Comparison of ENCODE assay signal across 12 cellular contexts in the genomic region with DNA sequence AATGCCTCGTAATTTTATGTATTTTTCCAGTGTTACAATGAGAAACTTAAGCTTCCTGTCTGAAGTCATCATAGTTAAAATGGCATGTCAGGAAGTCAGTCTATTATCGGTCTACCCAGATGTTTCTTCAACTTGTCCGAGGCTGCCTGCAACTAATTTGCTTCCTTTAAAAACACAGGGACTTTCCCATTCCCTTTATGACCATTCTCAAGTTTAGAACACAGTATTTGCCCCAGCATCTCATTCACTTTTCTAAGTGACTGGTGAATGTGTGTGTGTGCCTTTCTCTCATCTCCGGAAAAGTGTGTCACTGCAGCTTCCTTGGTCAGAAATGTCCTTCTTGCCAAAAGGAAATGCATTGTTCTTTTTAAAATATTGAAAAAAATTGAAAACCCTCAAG.
DNase-seq lines count a peak whose midpoint lies in the region; ATAC-seq and TF ChIP-seq lines count a peak whose summit lies in the region.
"Had no signal": no experiment of that assay in that cellular context is flagged by ENCODE, and none has a peak within 500 bp of the region (broad histone marks: within the 10 kb centered on the region; RNA-seq: fewer than 3 reads in every experiment).

No MANE protein-coding gene starts in this region.

- no peak for TF ChIP-seq CTCF in HFFc6 (IDR thresholded peaks at IDR 0.05)

- no peak overlapping the region for H3K27ac Mint-ChIP-seq in activated naive CD4-positive, alpha-beta T cell treated with anti-CD3 and anti-CD28 coated beads, Interleukin-2, amount 50 U/mL, for 72 hours
- no peak overlapping the region for H3K27ac Mint-ChIP-seq in HFFc6

- ATAC-seq in GM18858 (IDR thresholded peaks at IDR 0.05; ENCODE audit: unreplicated experiment): peak; percentile 54
- ATAC-seq in HG03045 (IDR thresholded peaks at IDR 0.05; ENCODE audit: unreplicated experiment): peak; percentile 72
- ATAC-seq in activated naive CD4-positive, alpha-beta T cell treated with anti-CD3 and anti-CD28 coated beads, Interleukin-2, amount 50 U/mL, for 72 hours: peak; percentile 8 to 57
- no peak for ATAC-seq in HG03342 (IDR thresholded peaks at IDR 0.05; ENCODE audit: unreplicated experiment)
- ATAC-seq in GM19397 (IDR thresholded peaks at IDR 0.05; ENCODE audit: unreplicated experiment): no peak
- ATAC-seq: mucosa of descending colon, Panc1 had no signal

- H3K9me3 ChIP-seq in BLaER1: no peaks in the 10 kb centered on the region
- H3K9me3 ChIP-seq: mucosa of descending colon had no signal

- H3K36me3 Mint-ChIP-seq in activated naive CD4-positive, alpha-beta T cell treated with anti-CD3 and anti-CD28 coated beads, Interleukin-2, amount 50 U/mL, for 72 hours: peaks cover 0 to under 1% of the 10 kb centered on the region in 2 donors
- no peaks in the 10 kb centered on the region for H3K36me3 Mint-ChIP-seq in HFFc6 (ENCODE audit: low read depth)

- peaks cover 16% of the 10 kb centered on the region for H3K4me1 ChIP-seq in BLaER1

- H3K4me2 ChIP-seq in BLaER1: peak overlapping the region; percentile 36; the same call in 1 of the 2 replicates

- H3K4me3 Mint-ChIP-seq in HFFc6: no peak overlapping the region; the same call in 1 of the 2 replicates

- DNase-seq in activated naive CD4-positive, alpha-beta T cell treated with anti-CD3 and anti-CD28 coated beads, Interleukin-2, amount 50 U/mL, for 72 hours (ENCODE audit: low spot score in 2 of 2): no peak
- DNase-seq in occipital lobe (lab: John Stamatoyannopoulos, UW) (no peak), HFFc6 (no peak)
- DNase-seq: caudate nucleus, mucosa of descending colon, NCI-H1417 treated with DMSO at 0.1 percent for 48 hours had no signal

- no peak overlapping the region for H3K27ac ChIP-seq in BLaER1

- peaks cover 8% of the 10 kb centered on the region for H3K27me3 Mint-ChIP-seq in HFFc6 (ENCODE audit: insufficient read depth)

- H3K36me3 ChIP-seq in BLaER1: no peaks in the 10 kb centered on the region

- H4K20me1 ChIP-seq in BLaER1: no peaks in the 10 kb centered on the region

- H3K9me3 Mint-ChIP-seq in activated naive CD4-positive, alpha-beta T cell treated with anti-CD3 and anti-CD28 coated beads, Interleukin-2, amount 50 U/mL, for 72 hours: peaks cover 0 to 5% of the 10 kb centered on the region in 2 donors
- no peaks in the 10 kb centered on the region for H3K9me3 Mint-ChIP-seq in HFFc6

- no peak overlapping the region for H3K9ac ChIP-seq in BLaER1

- no peaks in the 10 kb centered on the region for H3K4me1 Mint-ChIP-seq in HFFc6 (ENCODE audit: low read depth)

- H3K27me3 ChIP-seq in BLaER1: no peaks in the 10 kb centered on the region

- H3K4me3 ChIP-seq in BLaER1: no peak overlapping the region
- H3K4me3 ChIP-seq: mucosa of descending colon had no signal

Comparison
In these comparisons a context has a peak if more than half of its experiments do, and no peak if none do; other contexts are left out.
1. ATAC-seq: peak in GM18858 (single experiment), HG03045 (single experiment) and activated naive CD4-positive, alpha-beta T cell treated with anti-CD3 and anti-CD28 coated beads, Interleukin-2, amount 50 U/mL, for 72 hours (2 of 2); none in HG03342 (single experiment) and GM19397 (single experiment).